Comparison of ENCODE assay signal across 14 cellular contexts in genomic region chr1:18232052-18232451, GRCh38.
A peak's percentile ranks its signal among the peaks of the same experiment; 100 is the strongest.
DNase-seq lines count a peak whose midpoint lies in the region; ATAC-seq and TF ChIP-seq lines count a peak whose summit lies in the region.
"Had no signal": no experiment of that assay in that cellular context is flagged by ENCODE, and none has a peak within 500 bp of the region (broad histone marks: within the 10 kb centered on the region; RNA-seq: fewer than 3 reads in every experiment).

No MANE protein-coding gene starts in this region.

- peaks cover 4% of the 10 kb centered on the region for H3K4me1 Mint-ChIP-seq in glutamatergic neuron (ENCODE audit: low read depth, unreplicated experiment)
- no peaks in the 10 kb centered on the region for H3K4me1 Mint-ChIP-seq in activated naive CD8-positive, alpha-beta T cell treated with anti-CD3 and anti-CD28 coated beads, Interleukin-2, amount 50 U/mL, for 24 hours
- H3K4me1 Mint-ChIP-seq: activated naive CD4-positive, alpha-beta T cell treated with anti-CD3 and anti-CD28 coated beads, Interleukin-2, amount 50 U/mL, for 24 hours had no signal

- peaks cover 9% of the 10 kb centered on the region for H3K9me3 Mint-ChIP-seq in glutamatergic neuron (ENCODE audit: unreplicated experiment)
- H3K9me3 Mint-ChIP-seq in activated naive CD8-positive, alpha-beta T cell treated with anti-CD3 and anti-CD28 coated beads, Interleukin-2, amount 50 U/mL, for 24 hours, result peaks cover 32% of the 10 kb centered on the region

- H3K27me3 ChIP-seq in AG04450 (ENCODE audit: control insufficient read depth, insufficient read depth, low read length) (no peaks in the 10 kb centered on the region), WERI-Rb-1 (ENCODE audit: insufficient read depth, low read depth, severe bottlenecking) (no peaks in the 10 kb centered on the region)
- H3K27me3 ChIP-seq: SJSA1 had no signal

- no peak for ATAC-seq in activated naive CD8-positive, alpha-beta T cell treated with anti-CD3 and anti-CD28 coated beads, Interleukin-2, amount 50 U/mL, for 24 hours
- ATAC-seq in GM19452 (IDR thresholded peaks at IDR 0.05; ENCODE audit: unreplicated experiment), result no peak

- peaks cover 6% of the 10 kb centered on the region for H3K36me3 Mint-ChIP-seq in glutamatergic neuron (ENCODE audit: unreplicated experiment)
- no peaks in the 10 kb centered on the region for H3K36me3 Mint-ChIP-seq in activated naive CD8-positive, alpha-beta T cell treated with anti-CD3 and anti-CD28 coated beads, Interleukin-2, amount 50 U/mL, for 24 hours (ENCODE audit: low read depth)

- POLR2A ChIA-PET in AG04450 (lab: Yijun Ruan, JAX), result no interaction called here

- peaks cover 14% of the 10 kb centered on the region for H3K9me3 ChIP-seq in AG04450 (ENCODE audit: control insufficient read depth, insufficient read depth, low read length)
- H3K9me3 ChIP-seq in WERI-Rb-1 (ENCODE audit: severe bottlenecking), result peaks cover 6% of the 10 kb centered on the region

- no peak overlapping the region for H3K4me3 Mint-ChIP-seq in glutamatergic neuron (ENCODE audit: unreplicated experiment)
- no peak overlapping the region for H3K4me3 Mint-ChIP-seq in activated naive CD8-positive, alpha-beta T cell treated with anti-CD3 and anti-CD28 coated beads, Interleukin-2, amount 50 U/mL, for 24 hours
- H3K4me3 Mint-ChIP-seq: activated naive CD4-positive, alpha-beta T cell treated with anti-CD3 and anti-CD28 coated beads, Interleukin-2, amount 50 U/mL, for 24 hours had no signal

- TF ChIP-seq CTCF in AG04450 (IDR thresholded peaks at IDR 0.05; ENCODE audit: low read depth, low read length) (peak; percentile 32), GM12873 (IDR thresholded peaks at IDR 0.05; ENCODE audit: insufficient read depth, low read depth, low read length, missing control alignments) (peak; percentile 58), WERI-Rb-1 (IDR thresholded peaks at IDR 0.05; ENCODE audit: low read depth, low read length) (peak; percentile 44), glutamatergic neuron (IDR thresholded peaks at IDR 0.05; ENCODE audit: partially characterized antibody, unreplicated experiment) (peak; percentile 74)

- peaks cover 5% of the 10 kb centered on the region for H3K36me3 ChIP-seq in WERI-Rb-1
- H3K36me3 ChIP-seq: SJSA1 had no signal

- H3K27ac Mint-ChIP-seq in glutamatergic neuron (ENCODE audit: unreplicated experiment), result no peak overlapping the region
- no peak overlapping the region for H3K27ac Mint-ChIP-seq in activated naive CD8-positive, alpha-beta T cell treated with anti-CD3 and anti-CD28 coated beads, Interleukin-2, amount 50 U/mL, for 24 hours
- H3K27ac Mint-ChIP-seq: activated naive CD4-positive, alpha-beta T cell treated with anti-CD3 and anti-CD28 coated beads, Interleukin-2, amount 50 U/mL, for 24 hours had no signal

- H3K4me3 ChIP-seq in AG04450 (ENCODE audit: low read depth, low read length) (no peak overlapping the region), WERI-Rb-1 (ENCODE audit: low read depth, low read length) (no peak overlapping the region)
- H3K4me3 ChIP-seq: SJSA1 had no signal

- DNase-seq in AG04450 (ENCODE audit: low read depth, low spot score) (no peak), WERI-Rb-1 (no peak), glutamatergic neuron (no peak), mucosa of gallbladder (ENCODE audit: low spot score) (no peak), retina (no peak)
- no peak for DNase-seq in activated naive CD8-positive, alpha-beta T cell treated with anti-CD3 and anti-CD28 coated beads, Interleukin-2, amount 50 U/mL, for 24 hours
- DNase-seq: EL; midbrain; NK-92 treated with Interleukin-12 subunit alpha and Interleukin-12 subunit beta, amount 100 ng/mL, for 24 hours; stimulated activated CD4-positive, alpha-beta T cell treated with anti-CD3 and anti-CD28 coated beads, Interleukin-1b, Interleukin-23, amount 100 ng/mL, for 48 hours had no signal

- H3K27ac ChIP-seq in AG04450 (ENCODE audit: low read depth, low read length), result no peak overlapping the region
- H3K27ac ChIP-seq in WERI-Rb-1, result no peak overlapping the region
- H3K27ac ChIP-seq: SJSA1 had no signal

- CTCF ChIA-PET in AG04450 (lab: Charles Lee), result interaction anchor here (1.0 kb wide), 2 partner anchors 15 to 571 kb away, joined by 3 to 4 read pairs; no protein-coding TSS in a partner anchor

- peaks cover 6% of the 10 kb centered on the region for H3K27me3 Mint-ChIP-seq in glutamatergic neuron (ENCODE audit: unreplicated experiment)
- peaks cover 16% of the 10 kb centered on the region for H3K27me3 Mint-ChIP-seq in activated naive CD8-positive, alpha-beta T cell treated with anti-CD3 and anti-CD28 coated beads, Interleukin-2, amount 50 U/mL, for 24 hours
